ENCODE assay signal across 13 cellular contexts in genomic region chr14:68783408-68784297, GRCh38. TPM values are rescaled to one million over a fixed set of nuclear protein-coding genes. Genes with fewer than 3 reads are reported as not detected.
DNase-seq lines count a peak whose midpoint lies in the region; ATAC-seq and TF ChIP-seq lines count a peak whose summit lies in the region.
"Had no signal": no experiment of that assay in that cellular context is flagged by ENCODE, and none has a peak within 500 bp of the region (broad histone marks: within the 10 kb centered on the region; RNA-seq: fewer than 3 reads in every experiment).

No MANE protein-coding gene starts in this region.

- no peak overlapping the region for H3K4me3 ChIP-seq in right cardiac atrium (ENCODE audit: low read length)
- H3K4me3 ChIP-seq in mucosa of stomach (ENCODE audit: low read length): no peak overlapping the region
- H3K4me3 ChIP-seq in upper lobe of right lung: no peak overlapping the region
- no peak overlapping the region for H3K4me3 ChIP-seq in foreskin fibroblast (ENCODE audit: low read depth in 1 of 2, low read length in 2 of 2)

- no peaks in the 10 kb centered on the region for H3K9me3 Mint-ChIP-seq in central memory CD8-positive, alpha-beta T cell

- H3K36me3 ChIP-seq in mucosa of stomach (ENCODE audit: control insufficient read depth, insufficient read depth, low read length) (peaks cover 9% of the 10 kb centered on the region), upper lobe of right lung (peaks cover 16% of the 10 kb centered on the region)

- peak overlapping the region; percentile 75 for H3K4me3 Mint-ChIP-seq in central memory CD8-positive, alpha-beta T cell

- H3K9me3 ChIP-seq in right cardiac atrium (ENCODE audit: control insufficient read depth, low read length): no peaks in the 10 kb centered on the region
- no peaks in the 10 kb centered on the region for H3K9me3 ChIP-seq in mucosa of stomach (ENCODE audit: control insufficient read depth, low read length)
- H3K9me3 ChIP-seq in upper lobe of right lung: no peaks in the 10 kb centered on the region

- ATAC-seq in right cardiac atrium: no peak
- ATAC-seq in central memory CD8-positive, alpha-beta T cell (replicated peaks; ENCODE audit: extremely low read depth, poor library complexity, severe bottlenecking): no peak
- ATAC-seq in upper lobe of right lung: no peak
- no peak for ATAC-seq in GM21360 (IDR thresholded peaks at IDR 0.05; ENCODE audit: unreplicated experiment)

- peak overlapping the region; percentile 48 for H3K9ac ChIP-seq in mucosa of stomach (ENCODE audit: low read length)

- no peak overlapping the region for H3K27ac Mint-ChIP-seq in central memory CD8-positive, alpha-beta T cell (ENCODE audit: low read depth)

- H3K27me3 ChIP-seq in right cardiac atrium (ENCODE audit: control insufficient read depth, insufficient read depth) (no peaks in the 10 kb centered on the region), mucosa of stomach (ENCODE audit: control insufficient read depth, insufficient read depth, low read length) (no peaks in the 10 kb centered on the region), upper lobe of right lung (no peaks in the 10 kb centered on the region)

- H3K27ac ChIP-seq in right cardiac atrium (ENCODE audit: low read length): no peak overlapping the region
- peak overlapping the region; percentile 75 for H3K27ac ChIP-seq in upper lobe of right lung

- WGBS in right cardiac atrium: 96% methylated on average over 3 of the region's 3 CpGs

- DNase-seq in cardiac septum (ENCODE audit: low spot score) (peak; percentile 55), right cardiac atrium (no peak), upper lobe of right lung (no peak), foreskin fibroblast (no peak), KBM-7 (no peak)
- no peak for DNase-seq in central memory CD8-positive, alpha-beta T cell (ENCODE audit: low spot score in 2 of 2)
- DNase-seq: caudate nucleus; GDM1; NCI-H1048; NK-92 treated with Interleukin-12 subunit alpha and Interleukin-12 subunit beta, amount 100 ng/mL, for 24 hours; substantia nigra had no signal

- intact Hi-C loops in cardiac septum (cut with DNase I): no loop called here
- intact Hi-C loops in right cardiac atrium (cut with DNase I): loop anchor here in 3 of 4 donors (10.0 kb wide), 4 partner anchors 99 to 529 kb away; no protein-coding TSS in a partner anchor
- intact Hi-C loops in upper lobe of right lung (cut with DNase I): loop anchor here (10.0 kb wide), 1 partner anchor 539 kb away; no protein-coding TSS in a partner anchor

- in situ Hi-C loops in KBM-7 (cut with MboI; ENCODE audit: low pct_unique_long_range_greater_than_20kb, low sequenced_read_pairs): no loop called here

- TF ChIP-seq CTCF in upper lobe of right lung (IDR thresholded peaks at IDR 0.05) (no peak), foreskin fibroblast (IDR thresholded peaks at IDR 0.05; ENCODE audit: low read depth, low read length) (no peak)

- H3K4me1 ChIP-seq in right cardiac atrium (ENCODE audit: control insufficient read depth, insufficient read depth, low read length) (peaks cover 21% of the 10 kb centered on the region), mucosa of stomach (ENCODE audit: control insufficient read depth, insufficient read depth, low read length) (peaks cover 91% of the 10 kb centered on the region), upper lobe of right lung (peaks cover 57% of the 10 kb centered on the region)

- H3K4me1 Mint-ChIP-seq in central memory CD8-positive, alpha-beta T cell: peaks cover 83% of the 10 kb centered on the region

- H3K36me3 Mint-ChIP-seq in central memory CD8-positive, alpha-beta T cell (ENCODE audit: insufficient read depth): peaks cover 34% of the 10 kb centered on the region

- no peaks in the 10 kb centered on the region for H3K27me3 Mint-ChIP-seq in central memory CD8-positive, alpha-beta T cell

RNA-seq across cellular contexts. Expression of gene ZFP36L1, which starts 9.2 kb away (rescaled TPM):
- total RNA-seq in cardiac septum (69.2 TPM), right cardiac atrium (100 to 1,000 TPM in 3 of 4 donors, 10 to 100 TPM in 1; 97.4 to 132 (median 117) TPM), upper lobe of right lung (187 TPM)
- polyA plus RNA-seq in right cardiac atrium: 45.2 TPM
